ENCODE assay signal across 8 cellular contexts in the genomic region with DNA sequence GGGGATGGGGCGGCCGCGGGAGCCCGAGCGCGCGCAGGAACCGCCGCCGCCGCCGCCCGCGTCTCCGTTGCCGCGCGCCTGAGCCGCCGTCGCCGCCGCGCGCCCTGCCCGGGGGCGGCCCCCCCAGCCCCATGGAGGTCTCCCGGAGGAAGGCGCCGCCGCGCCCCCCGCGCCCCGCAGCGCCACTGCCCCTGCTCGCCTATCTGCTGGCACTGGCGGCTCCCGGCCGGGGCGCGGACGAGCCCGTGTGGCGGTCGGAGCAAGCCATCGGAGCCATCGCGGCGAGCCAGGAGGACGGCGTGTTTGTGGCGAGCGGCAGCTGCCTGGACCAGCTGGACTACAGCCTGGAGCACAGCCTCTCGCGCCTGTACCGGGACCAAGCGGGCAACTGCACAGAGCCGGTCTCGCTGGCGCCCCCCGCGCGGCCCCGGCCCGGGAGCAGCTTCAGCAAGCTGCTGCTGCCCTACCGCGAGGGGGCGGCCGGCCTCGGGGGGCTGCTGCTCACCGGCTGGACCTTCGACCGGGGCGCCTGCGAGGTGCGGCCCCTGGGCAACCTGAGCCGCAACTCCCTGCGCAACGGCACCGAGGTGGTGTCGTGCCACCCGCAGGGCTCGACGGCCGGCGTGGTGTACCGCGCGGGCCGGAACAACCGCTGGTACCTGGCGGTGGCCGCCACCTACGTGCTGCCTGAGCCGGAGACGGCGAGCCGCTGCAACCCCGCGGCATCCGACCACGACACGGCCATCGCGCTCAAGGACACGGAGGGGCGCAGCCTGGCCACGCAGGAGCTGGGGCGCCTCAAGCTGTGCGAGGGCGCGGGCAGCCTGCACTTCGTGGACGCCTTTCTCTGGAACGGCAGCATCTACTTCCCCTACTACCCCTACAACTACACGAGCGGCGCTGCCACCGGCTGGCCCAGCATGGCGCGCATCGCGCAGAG. TPM values are rescaled to one million over a fixed set of nuclear protein-coding genes. Genes with fewer than 3 reads are reported as not detected.
DNase-seq lines count a peak whose midpoint lies in the region; ATAC-seq and TF ChIP-seq lines count a peak whose summit lies in the region.

No MANE protein-coding gene starts in this region.

- peak; percentile 83 for TF ChIP-seq CTCF in GM13976 (IDR thresholded peaks at IDR 0.05; ENCODE audit: borderline replicate concordance, control extremely low read depth, extremely low read depth, insufficient read depth, missing control alignments)

- no peak overlapping the region for H3K14ac ChIP-seq in trophoblast cell (ENCODE audit: low read length)

- H3K9me3 ChIP-seq in trophoblast cell (ENCODE audit: insufficient read depth, low read depth, low read length) (peaks cover 5% of the 10 kb centered on the region), SJCRH30 (replicated peaks) (no peaks in the 10 kb centered on the region)

- H3K27me3 ChIP-seq in trophoblast cell (ENCODE audit: insufficient read depth, low read length) = peaks cover 38% of the 10 kb centered on the region
- H3K27me3 ChIP-seq in SJCRH30 = no peaks in the 10 kb centered on the region

- H3K79me2 ChIP-seq in trophoblast cell (ENCODE audit: control insufficient read depth, insufficient read depth, low read length, poor library complexity) = no peaks in the 10 kb centered on the region

- H3K18ac ChIP-seq in trophoblast cell (ENCODE audit: low read length) = peak overlapping the region; percentile 15

- in situ Hi-C loops in GM13976 (cut with MboI; ENCODE audit: low sequenced_read_pairs, unreplicated experiment) = loop anchor here (10.0 to 25.0 kb wide), 2 partner anchors 286 to 738 kb away; no protein-coding TSS in a partner anchor

- H2AK5ac ChIP-seq in trophoblast cell (ENCODE audit: low read length) = no peak overlapping the region

- H3K4me1 ChIP-seq in trophoblast cell (ENCODE audit: control insufficient read depth in 1 of 2, insufficient read depth in 2 of 2, low read length in 2 of 2) = peaks cover 14 to 16% of the 10 kb centered on the region in 2 experiments
- H3K4me1 ChIP-seq in SJCRH30 = no peaks in the 10 kb centered on the region

- no peak overlapping the region for H4K8ac ChIP-seq in trophoblast cell (ENCODE audit: low read depth, low read length)

- peak; percentile 29 for ATAC-seq in HG02870 (IDR thresholded peaks at IDR 0.05; ENCODE audit: unreplicated experiment)

- no CpG with 5 or more reads among the region's 124 CpGs for WGBS in trophoblast cell (ENCODE audit: extremely low coverage, insufficient coverage, insufficient read length)

- H3K4me3 ChIP-seq in trophoblast cell (ENCODE audit: low read depth, low read length) (peak overlapping the region; percentile 72), SJCRH30 (no peak overlapping the region)

- no peak overlapping the region for H3K4ac ChIP-seq in trophoblast cell (ENCODE audit: low read depth, low read length)

- H3K27ac ChIP-seq in trophoblast cell (ENCODE audit: low read depth, low read length) (no peak overlapping the region), SJCRH30 (no peak overlapping the region)

- no peak overlapping the region for H3K9ac ChIP-seq in trophoblast cell (ENCODE audit: low read length)

- H2AFZ ChIP-seq in trophoblast cell (ENCODE audit: insufficient read depth, low read length, poor library complexity) = peak overlapping the region; percentile 85

- H2BK12ac ChIP-seq in trophoblast cell (ENCODE audit: low read length) = no peak overlapping the region

- H3K79me1 ChIP-seq in trophoblast cell (ENCODE audit: low read length) = no peaks in the 10 kb centered on the region

- H2BK5ac ChIP-seq in trophoblast cell (ENCODE audit: low read depth, low read length, poor library complexity) = no peak overlapping the region

- H3K36me3 ChIP-seq in trophoblast cell (ENCODE audit: control insufficient read depth in 1 of 2, insufficient read depth in 2 of 2, low read length in 2 of 2) = no peaks in the 10 kb centered on the region
- H3K36me3 ChIP-seq in SJCRH30 = no peaks in the 10 kb centered on the region

- H4K12ac ChIP-seq in trophoblast cell (ENCODE audit: low read depth, low read length) = no peak overlapping the region

- peak; percentile 94 for DNase-seq in 8988T
- DNase-seq in GM13976 (ENCODE audit: low spot score) = peak; percentile 84
- peak; percentile 78 for DNase-seq in NCI-H69 (lab: John Stamatoyannopoulos, UW)
- peak; percentile 35 for DNase-seq in activated T-helper 9 cell treated with anti-CD3 and anti-CD28 coated beads, Interleukin-2, amount 50 U/mL, for 16 hours (ENCODE audit: low read depth)
- DNase-seq in glomerular visceral epithelial cell (ENCODE audit: extremely low spot score) = peak; percentile 33
- peak in 1 of 2 donors; percentile 48 for DNase-seq in trophoblast cell
- DNase-seq in SJCRH30 = no peak

- no peak overlapping the region for H4K91ac ChIP-seq in trophoblast cell (ENCODE audit: low read depth, low read length)

- no peak overlapping the region for H2BK120ac ChIP-seq in trophoblast cell (ENCODE audit: insufficient read depth, low read length, poor library complexity)

- H3K23ac ChIP-seq in trophoblast cell (ENCODE audit: low read length) = no peak overlapping the region

- peak overlapping the region; percentile 95 for H3K4me2 ChIP-seq in trophoblast cell (ENCODE audit: low read length)

RNA-seq across cellular contexts. Expression of gene PLXNC1, which starts 0.7 kb away (rescaled TPM):
- 0.21 and 0.22 TPM in 2 replicates for polyA plus RNA-seq in trophoblast cell (2013)
- total RNA-seq in SJCRH30 (2014; rRNA removed; shearing (Covaris generic)) = 0.05 and 0.08 TPM in 2 replicates

Comparison
In these comparisons a context has a peak if more than half of its experiments do, and no peak if none do; other contexts are left out.
1. DNase-seq: peak in 8988T (single experiment), GM13976 (single experiment), NCI-H69 (single experiment), activated T-helper 9 cell treated with anti-CD3 and anti-CD28 coated beads, Interleukin-2, amount 50 U/mL, for 16 hours (single experiment) and glomerular visceral epithelial cell (single experiment); none in SJCRH30 (0 of 2).